15 cellular contexts compared by ENCODE assay signal in genomic region chr14:34604990-34605389, GRCh38. TPM values are rescaled to one million over a fixed set of nuclear protein-coding genes. Genes with fewer than 3 reads are reported as not detected.
A peak's percentile ranks its signal among the peaks of the same experiment; 100 is the strongest.
DNase-seq lines count a peak whose midpoint lies in the region; ATAC-seq and TF ChIP-seq lines count a peak whose summit lies in the region.
"Had no signal": no experiment of that assay in that cellular context is flagged by ENCODE, and none has a peak within 500 bp of the region (broad histone marks: within the 10 kb centered on the region; RNA-seq: fewer than 3 reads in every experiment).

No MANE protein-coding gene starts in this region.

- intact Hi-C loops in OCI-LY7 (cut with micrococcal nuclease; ENCODE audit: unreplicated experiment), result no loop called here

- BruUV-seq in OCI-LY7 (replicated peaks; lab: Mats Ljungman, UMichigan), result TSS peak; percentile 54

- H3K9me3 ChIP-seq in OCI-LY7 (ENCODE audit: low read length), result no peaks in the 10 kb centered on the region
- H3K9me3 ChIP-seq: prostate gland had no signal

- no peak overlapping the region for H2AFZ ChIP-seq in OCI-LY7 (ENCODE audit: low read length)

- no peaks in the 10 kb centered on the region for H4K20me1 ChIP-seq in OCI-LY7 (ENCODE audit: insufficient read depth, low read length)

- TF ChIP-seq CTCF in OCI-LY7 (conservative IDR thresholded peaks at IDR 0.05; ENCODE audit: low read length) (no peak), fibroblast of mammary gland (conservative IDR thresholded peaks at IDR 0.05; ENCODE audit: control insufficient read depth, insufficient read depth, low read depth, low read length) (no peak)

- no peak for ATAC-seq in GM19324 (IDR thresholded peaks at IDR 0.05; ENCODE audit: low FRiP score, unreplicated experiment)
- no peak for ATAC-seq in HG03354 (IDR thresholded peaks at IDR 0.05; ENCODE audit: poor library complexity, severe bottlenecking, unreplicated experiment)
- no peak for ATAC-seq in GM18909 (IDR thresholded peaks at IDR 0.05; ENCODE audit: poor library complexity, unreplicated experiment)
- ATAC-seq: activated naive CD4-positive, alpha-beta T cell treated with anti-CD3 and anti-CD28 coated beads, Interleukin-2, amount 50 U/mL, for 72 hours; left cardiac atrium had no signal

- no peaks in the 10 kb centered on the region for H3K4me1 ChIP-seq in OCI-LY7 (ENCODE audit: insufficient read depth, low read length, poor library complexity, severe bottlenecking)
- H3K4me1 ChIP-seq: prostate gland had no signal

- H3K4me2 ChIP-seq in OCI-LY7 (ENCODE audit: low read length), result no peak overlapping the region
- H3K4me2 ChIP-seq: KMS-11 had no signal

- DNase-seq in GDM1 (lab: John Stamatoyannopoulos, UW) (peak; percentile 12), OCI-LY7 (ENCODE audit: low spot score) (no peak), fibroblast of mammary gland (ENCODE audit: low read depth) (peak; percentile 68), renal cortical epithelial cell (ENCODE audit: low read depth) (peak; percentile 40)
- DNase-seq: GF-D8, left cardiac atrium, NCI-H1694, NCI-H510A had no signal

- no peaks in the 10 kb centered on the region for H3K9me2 ChIP-seq in OCI-LY7 (ENCODE audit: insufficient read depth, low read length)

- H3K79me2 ChIP-seq in OCI-LY7 (ENCODE audit: insufficient read depth, low read depth, low read length), result no peaks in the 10 kb centered on the region

- H3K27ac ChIP-seq in OCI-LY7 (ENCODE audit: low read depth, low read length, poor library complexity, severe bottlenecking), result no peak overlapping the region
- H3K27ac ChIP-seq: epithelial cell of prostate, KMS-11, prostate gland had no signal

- POLR2A ChIA-PET in OCI-LY7 (lab: Charles Lee), result interaction anchor here (0.7 kb wide), 1 partner anchor 12 kb away, joined by 3 read pairs; no protein-coding TSS in a partner anchor

- H3K4me3 ChIP-seq in OCI-LY7 (ENCODE audit: low read depth, low read length, poor library complexity, severe bottlenecking) (no peak overlapping the region), fibroblast of mammary gland (ENCODE audit: control insufficient read depth, low read depth, low read length) (no peak overlapping the region)
- H3K4me3 ChIP-seq: prostate gland had no signal

- H3K36me3 ChIP-seq in OCI-LY7 (ENCODE audit: insufficient read depth, low read length), result peaks cover 94% of the 10 kb centered on the region

- CTCF ChIA-PET in OCI-LY7 (lab: Charles Lee; ENCODE audit: unreplicated experiment), result no interaction called here

RNA-seq across cellular contexts. Expression of gene SNX6, which starts 25.0 kb away (rescaled TPM):
- total RNA-seq in OCI-LY7 (2014; rRNA removed; shearing (Covaris generic)), result 29.0 and 33.4 TPM in 2 replicates
- total RNA-seq in OCI-LY7 (2022) (57.6 and 59.8 TPM in 2 replicates), renal cortical epithelial cell (377 and 390 TPM in 2 replicates)
